12 cellular contexts compared by ENCODE assay signal in the genomic region with DNA sequence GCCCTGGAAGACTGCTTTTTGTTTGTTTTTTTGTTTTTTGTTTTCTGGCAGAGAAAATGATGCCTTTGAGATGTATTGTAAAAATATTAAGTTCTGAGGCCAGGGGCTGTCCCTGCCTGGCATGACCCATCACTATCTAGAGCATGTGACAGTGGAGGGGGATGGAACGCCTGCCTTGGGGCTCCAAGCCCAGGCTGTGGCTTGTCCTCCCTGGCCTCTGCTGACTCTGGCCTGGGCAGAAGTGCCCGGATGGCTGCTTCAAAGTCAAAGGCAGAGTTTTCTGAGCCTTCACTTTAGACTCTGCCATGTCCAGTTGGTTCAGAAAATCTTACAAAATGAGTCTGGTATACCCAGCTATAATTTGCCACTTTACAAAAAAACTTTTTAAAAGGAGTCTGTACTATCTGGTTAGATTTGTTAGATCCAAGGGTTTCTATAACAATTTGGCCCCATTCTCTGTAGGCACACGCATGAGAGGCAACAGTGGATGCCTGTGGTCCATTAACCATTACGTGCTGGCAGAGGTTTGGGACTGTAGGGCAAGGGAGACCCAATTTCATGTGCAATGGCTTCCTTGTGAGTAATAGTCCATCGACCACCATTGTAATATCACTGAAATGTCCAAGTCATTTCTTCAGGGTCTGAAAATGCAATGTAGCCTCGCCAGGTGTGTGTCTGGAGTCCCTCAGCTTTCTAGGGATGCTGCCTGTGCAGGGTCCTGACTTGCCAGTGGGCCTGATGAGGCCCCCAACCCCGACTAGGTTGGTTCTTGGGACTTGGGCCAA.
"Had no signal": no experiment of that assay in that cellular context is flagged by ENCODE, and none has a peak within 500 bp of the region (broad histone marks: within the 10 kb centered on the region; RNA-seq: fewer than 3 reads in every experiment).

No MANE protein-coding gene starts in this region.

- H3K27ac ChIP-seq: cardiac muscle cell, gastrocnemius medialis, psoas muscle, vagina, VCaP had no signal

- FAIRE-seq: colon had no signal

- H3K27ac Mint-ChIP-seq: activated CD4-positive, alpha-beta memory T cell treated with anti-CD3 and anti-CD28 coated beads, Interleukin-2, amount 10 ng/mL, durations not matched to agents 7 days and 5 days; nephron had no signal

- H3K4me3 Mint-ChIP-seq: activated CD4-positive, alpha-beta memory T cell treated with anti-CD3 and anti-CD28 coated beads, Interleukin-2, amount 10 ng/mL, durations not matched to agents 7 days and 5 days; nephron had no signal

- H3K4me1 ChIP-seq: gastrocnemius medialis, psoas muscle had no signal

- H3K9me3 ChIP-seq: gastrocnemius medialis, psoas muscle, vagina had no signal

- H3K4me3 ChIP-seq: cardiac muscle cell, gastrocnemius medialis, psoas muscle, vagina had no signal

- H3K36me3 ChIP-seq: cardiac muscle cell, gastrocnemius medialis, vagina had no signal

- H3K27me3 ChIP-seq: cardiac muscle cell, gastrocnemius medialis, vagina had no signal

- ATAC-seq: gastrocnemius medialis had no signal

- DNase-seq: activated CD4-positive, alpha-beta memory T cell treated with anti-CD3 and anti-CD28 coated beads, Interleukin-2, amount 10 ng/mL, durations not matched to agents 7 days and 5 days; activated CD8-positive, alpha-beta memory T cell treated with anti-CD3 and anti-CD28 coated beads, Interleukin-2, amount 50 U/mL, for 4 hours; gastrocnemius medialis; hippocampal formation; psoas muscle; stimulated activated CD4-positive, alpha-beta T cell treated with anti-CD3 and anti-CD28 coated beads, Interleukin-15, amount 100 ng/mL, for 24 hours; T-helper 9 cell had no signal

- H3K9me3 Mint-ChIP-seq: activated CD4-positive, alpha-beta memory T cell treated with anti-CD3 and anti-CD28 coated beads, Interleukin-2, amount 10 ng/mL, durations not matched to agents 7 days and 5 days; nephron had no signal
